Comparison of ENCODE assay signal across 16 cellular contexts in the genomic region with DNA sequence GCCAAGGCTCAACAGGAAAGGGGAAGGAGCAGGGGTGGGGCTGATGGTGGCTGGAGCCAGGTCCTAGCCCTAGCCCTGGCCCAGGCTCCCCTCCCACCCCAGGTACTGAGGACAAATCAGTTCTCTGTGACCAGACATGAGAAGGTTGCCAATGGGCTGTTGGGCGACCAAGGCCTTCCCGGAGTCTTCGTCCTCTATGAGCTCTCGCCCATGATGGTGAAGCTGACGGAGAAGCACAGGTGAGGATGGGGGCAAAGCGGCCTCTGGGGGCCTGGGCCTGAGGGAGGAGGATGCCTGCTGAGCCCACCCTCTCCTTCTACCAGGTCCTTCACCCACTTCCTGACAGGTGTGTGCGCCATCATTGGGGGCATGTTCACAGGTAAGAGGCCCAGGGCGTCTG. TPM values are rescaled to one million over a fixed set of nuclear protein-coding genes. Genes with fewer than 3 reads are reported as not detected.
DNase-seq lines count a peak whose midpoint lies in the region; ATAC-seq and TF ChIP-seq lines count a peak whose summit lies in the region.
"Had no signal": no experiment of that assay in that cellular context is flagged by ENCODE, and none has a peak within 500 bp of the region (broad histone marks: within the 10 kb centered on the region; RNA-seq: fewer than 3 reads in every experiment).

No MANE protein-coding gene starts in this region.

- no peaks in the 10 kb centered on the region for H3K27me3 ChIP-seq in Caco-2 (replicated peaks; ENCODE audit: control insufficient read depth, insufficient read depth, low read length)
- H3K27me3 ChIP-seq: BLaER1 had no signal

- no peak overlapping the region for H3K4me3 Mint-ChIP-seq in Caco-2 (ENCODE audit: unreplicated experiment)
- H3K4me3 Mint-ChIP-seq in chondrocyte (ENCODE audit: unreplicated experiment) = no peak overlapping the region
- H3K4me3 Mint-ChIP-seq: CD8-positive, alpha-beta T cell; IgD-negative memory B cell had no signal

- H3K4me3 ChIP-seq in Caco-2 (ENCODE audit: low read depth, low read length) = no peak overlapping the region
- H3K4me3 ChIP-seq: A549, BLaER1, GM23248, HAP-1 had no signal

- H3K9me3 Mint-ChIP-seq in Caco-2 (ENCODE audit: unreplicated experiment) = no peaks in the 10 kb centered on the region
- no peaks in the 10 kb centered on the region for H3K9me3 Mint-ChIP-seq in chondrocyte (ENCODE audit: low read depth)
- H3K9me3 Mint-ChIP-seq: CD8-positive, alpha-beta T cell; IgD-negative memory B cell had no signal

- CTCF ChIA-PET in Caco-2 (lab: Charles Lee) = interaction anchor here (0.6 kb wide), 1 partner anchor 59 kb away, joined by 3 read pairs; the partner anchor contains the start of gene SPAG4

- H3K36me3 ChIP-seq in Caco-2 (ENCODE audit: control insufficient read depth, insufficient read depth, low read length) = peaks cover 10% of the 10 kb centered on the region

- H3K36me3 Mint-ChIP-seq in Caco-2 (ENCODE audit: insufficient read depth, unreplicated experiment) = peaks cover 26% of the 10 kb centered on the region
- peaks cover 31% of the 10 kb centered on the region for H3K36me3 Mint-ChIP-seq in chondrocyte (ENCODE audit: low read depth)

- ATAC-seq in GM18502 (IDR thresholded peaks at IDR 0.05; ENCODE audit: poor library complexity, unreplicated experiment) = no peak
- ATAC-seq: A549; CD8-positive, alpha-beta T cell had no signal

- no peaks in the 10 kb centered on the region for H3K27me3 Mint-ChIP-seq in Caco-2 (ENCODE audit: insufficient read depth, unreplicated experiment)
- no peaks in the 10 kb centered on the region for H3K27me3 Mint-ChIP-seq in chondrocyte (ENCODE audit: low read depth)
- H3K27me3 Mint-ChIP-seq: IgD-negative memory B cell had no signal

- POLR2A ChIA-PET in Caco-2 (lab: Charles Lee) = no interaction called here

- intact Hi-C loops in Caco-2 (cut with micrococcal nuclease; ENCODE audit: unreplicated experiment) = no loop called here

- BruUV-seq in Caco-2 (replicated peaks; lab: Mats Ljungman, UMichigan) = TSS peak; percentile 38

- no peak overlapping the region for H3K27ac Mint-ChIP-seq in Caco-2 (ENCODE audit: unreplicated experiment)
- H3K27ac Mint-ChIP-seq in chondrocyte (ENCODE audit: unreplicated experiment) = no peak overlapping the region
- H3K27ac Mint-ChIP-seq: CD8-positive, alpha-beta T cell; IgD-negative memory B cell had no signal

- DNase-seq in activated effector memory CD4-positive, alpha-beta T cell treated with anti-CD3 and anti-CD28 coated beads, Interleukin-2, amount 50 U/mL, for 16 hours = peak; percentile 50
- DNase-seq in activated effector memory CD4-positive, alpha-beta T cell treated with Interleukin-2 at 50 U/mL for 16 hours = no peak
- DNase-seq in Caco-2 (peak in 1 of 2 experiments; percentile 44), chondrocyte (ENCODE audit: low spot score) (peak; percentile 68), islet precursor cell (no peak), NCI-H69 (lab: John Stamatoyannopoulos, UW) (no peak)
- DNase-seq: CD8-positive, alpha-beta T cell; GM23248; KG1 had no signal

- TF ChIP-seq CTCF in Caco-2 (IDR thresholded peaks at IDR 0.05; ENCODE audit: insufficient read depth in 1 of 2, low read depth in 1 of 2, low read length in 1 of 2, severe bottlenecking in 1 of 2, unreplicated experiment in 1 of 2) (no peak), chondrocyte (IDR thresholded peaks at IDR 0.05) (no peak)

- H3K9me3 ChIP-seq in Caco-2 = no peaks in the 10 kb centered on the region
- H3K9me3 ChIP-seq: A549, BLaER1, HAP-1 had no signal

- H3K4me1 ChIP-seq in Caco-2 = no peaks in the 10 kb centered on the region
- H3K4me1 ChIP-seq: A549, BLaER1, HAP-1 had no signal

- H3K4me1 Mint-ChIP-seq in Caco-2 (ENCODE audit: low read depth, unreplicated experiment) = peaks cover 4% of the 10 kb centered on the region
- H3K4me1 Mint-ChIP-seq in chondrocyte (ENCODE audit: low read depth) = peaks cover 2% of the 10 kb centered on the region

RNA-seq across cellular contexts. Expression of gene ERGIC3, which starts 15.0 kb away (rescaled TPM):
- total RNA-seq in Caco-2 (2022) (711 and 728 TPM in 2 replicates), chondrocyte (203 to 278 TPM (median 208 TPM) in 3 replicates)

RNA-seq across cellular contexts. Expression of gene C20orf173, which starts 27.4 kb away (rescaled TPM):
- total RNA-seq in Caco-2 (2022) = not detected in 2 replicates
- total RNA-seq in chondrocyte = not detected in 3 replicates
- total RNA-seq: CD8-positive, alpha-beta T cell; GM23248; H4; HT1080 had no signal

RNA-seq across cellular contexts. Expression of gene SPAG4, which starts 58.8 kb away (rescaled TPM):
- total RNA-seq in Caco-2 (2022) = 5.4 and 6.1 TPM in 2 replicates
- 1.9 to 8.8 TPM (median 8.6 TPM) in 3 replicates for total RNA-seq in chondrocyte

Comparison
In these comparisons a context has a peak if more than half of its experiments do, and no peak if none do; other contexts are left out.
1. DNase-seq: peak in activated effector memory CD4-positive, alpha-beta T cell treated with anti-CD3 and anti-CD28 coated beads, Interleukin-2, amount 50 U/mL, for 16 hours (single experiment) and chondrocyte (single experiment); none in activated effector memory CD4-positive, alpha-beta T cell treated with Interleukin-2 at 50 U/mL for 16 hours (single experiment), islet precursor cell (single experiment) and NCI-H69 (single experiment).